9 cellular contexts compared by ENCODE assay signal in the genomic region with DNA sequence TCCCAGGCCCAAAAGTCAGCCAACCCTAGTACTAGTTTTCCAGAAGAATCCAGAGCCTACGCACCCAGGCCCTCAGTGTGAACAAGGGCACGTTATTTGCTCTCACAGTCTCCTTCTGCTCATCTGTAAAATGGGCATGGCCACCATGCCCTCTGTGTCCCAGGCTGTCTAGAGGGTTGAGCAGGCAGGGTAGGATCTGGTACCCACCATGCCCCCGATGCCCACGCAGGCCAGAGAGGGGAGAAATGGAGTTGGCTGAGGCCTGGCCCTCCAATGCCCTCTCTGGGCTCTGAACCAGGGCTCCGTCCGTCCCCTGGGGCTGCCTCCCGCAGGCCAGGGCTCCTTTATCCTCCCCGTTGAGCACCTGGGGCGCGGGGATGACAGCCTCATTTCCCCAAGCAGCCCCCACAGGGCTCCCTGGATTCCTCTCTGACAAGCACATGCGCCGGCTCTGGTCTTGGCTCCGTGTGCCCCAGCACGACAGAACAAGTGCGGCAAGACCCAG. TPM values are rescaled to one million over a fixed set of nuclear protein-coding genes. Genes with fewer than 3 reads are reported as not detected.
DNase-seq lines count a peak whose midpoint lies in the region; ATAC-seq and TF ChIP-seq lines count a peak whose summit lies in the region.
"Had no signal": no experiment of that assay in that cellular context is flagged by ENCODE, and none has a peak within 500 bp of the region (broad histone marks: within the 10 kb centered on the region; RNA-seq: fewer than 3 reads in every experiment).

No MANE protein-coding gene starts in this region.

- peaks cover 27 to 58% (median 43%) of the 10 kb centered on the region in 10 experiments for H3K4me1 ChIP-seq in BLaER1 treated with 17β-estradiol and CSF1 and Interleukin-3, amounts not matched to agents 10 nM and 100 nM
- peaks cover 34 to 57% (median 54%) of the 10 kb centered on the region in 4 donors for H3K4me1 ChIP-seq in esophagus muscularis mucosa

- no peak for TF ChIP-seq POLR2A in esophagus muscularis mucosa (IDR thresholded peaks at IDR 0.05; ENCODE audit: low read depth)

- peak overlapping the region; percentile 41 to 86 (median 81); a peak in 20 of 22 replicates for H3K9ac ChIP-seq in BLaER1 treated with 17β-estradiol and CSF1 and Interleukin-3, amounts not matched to agents 10 nM and 100 nM

- TF ChIP-seq EP300 in esophagus muscularis mucosa (IDR thresholded peaks at IDR 0.05), result no peak

- DNase-seq in SK-MEL-5 (ENCODE audit: low read depth, low spot score), result peak; percentile 67
- DNase-seq in esophagus muscularis mucosa (ENCODE audit: extremely low spot score), result no peak
- no peak for DNase-seq in progenitor cell of endocrine pancreas (ENCODE audit: low spot score, unreplicated experiment)
- no peak for DNase-seq in COLO668 (lab: John Stamatoyannopoulos, UW; ENCODE audit: unreplicated experiment)
- no peak for DNase-seq in middle frontal gyrus (ENCODE audit: extremely low spot score, low spot score)
- no peak for DNase-seq in effector CD8-positive, alpha-beta T cell (lab: John Stamatoyannopoulos, UW)

- intact Hi-C loops in esophagus muscularis mucosa (cut with DNase I), result no loop called here

- peak overlapping the region; percentile 58 for H3K4me3 Mint-ChIP-seq in progenitor cell of endocrine pancreas (ENCODE audit: low read depth)

- H3K36me3 ChIP-seq in BLaER1 treated with 17β-estradiol and CSF1 and Interleukin-3, amounts not matched to agents 10 nM and 100 nM, result no peaks in the 10 kb centered on the region
- no peaks in the 10 kb centered on the region for H3K36me3 ChIP-seq in esophagus muscularis mucosa

- H3K36me3 Mint-ChIP-seq in progenitor cell of endocrine pancreas (ENCODE audit: insufficient read depth), result no peaks in the 10 kb centered on the region

- peak overlapping the region in 5 of 11 experiments; percentile 68 to 79 (median 72); a peak in 4 of 22 replicates for H3K27ac ChIP-seq in BLaER1 treated with 17β-estradiol and CSF1 and Interleukin-3, amounts not matched to agents 10 nM and 100 nM
- peak overlapping the region; percentile 96 to 100 (median 99) for H3K27ac ChIP-seq in esophagus muscularis mucosa (replicated peaks in 1 of 4)
- H3K27ac ChIP-seq: HL-60 had no signal

- no peaks in the 10 kb centered on the region for H3K9me3 Mint-ChIP-seq in progenitor cell of endocrine pancreas (ENCODE audit: low read depth)

- H3K27ac Mint-ChIP-seq in progenitor cell of endocrine pancreas, result no peak overlapping the region

- peak overlapping the region; percentile 66 to 83 (median 73) for H3K4me3 ChIP-seq in BLaER1 treated with 17β-estradiol and CSF1 and Interleukin-3, amounts not matched to agents 10 nM and 100 nM
- H3K4me3 ChIP-seq in esophagus muscularis mucosa, result peak overlapping the region; percentile 82 to 91 (median 86)

- in situ Hi-C loops in SK-MEL-5 (cut with HindIII; ENCODE audit: low pct_unique_long_range_greater_than_20kb, low sequenced_read_pairs), result no loop called here

- H3K9me3 ChIP-seq in BLaER1 treated with 17β-estradiol and CSF1 and Interleukin-3, amounts not matched to agents 10 nM and 100 nM (replicated peaks in 1 of 11), result no peaks in the 10 kb centered on the region
- no peaks in the 10 kb centered on the region for H3K9me3 ChIP-seq in esophagus muscularis mucosa

- peaks cover 0 to 69% (median 52%) of the 10 kb centered on the region in 11 experiments; a peak in 20 of 22 replicates for H4K20me1 ChIP-seq in BLaER1 treated with 17β-estradiol and CSF1 and Interleukin-3, amounts not matched to agents 10 nM and 100 nM

- 60% methylated on average over 4 of the region's 15 CpGs for WGBS in esophagus muscularis mucosa

- H3K4me1 Mint-ChIP-seq in progenitor cell of endocrine pancreas (ENCODE audit: low read depth), result peaks cover 19% of the 10 kb centered on the region

- ATAC-seq in HG03565 (IDR thresholded peaks at IDR 0.05; ENCODE audit: unreplicated experiment), result no peak

- peaks cover 11% of the 10 kb centered on the region for H3K27me3 Mint-ChIP-seq in progenitor cell of endocrine pancreas

- TF ChIP-seq CTCF in esophagus muscularis mucosa (IDR thresholded peaks at IDR 0.05), result peak in 1 of 3 experiments; percentile 8
- no peak for TF ChIP-seq CTCF in progenitor cell of endocrine pancreas (IDR thresholded peaks at IDR 0.05; ENCODE audit: unreplicated experiment)

- peak overlapping the region; percentile 94 to 100 (median 99) for H3K4me2 ChIP-seq in BLaER1 treated with 17β-estradiol and CSF1 and Interleukin-3, amounts not matched to agents 10 nM and 100 nM

- H3K27me3 ChIP-seq in BLaER1 treated with 17β-estradiol and CSF1 and Interleukin-3, amounts not matched to agents 10 nM and 100 nM, result peaks cover 71 to 88% (median 82%) of the 10 kb centered on the region in 11 experiments
- no peaks in the 10 kb centered on the region for H3K27me3 ChIP-seq in esophagus muscularis mucosa

RNA-seq across cellular contexts. Expression of gene BAHCC1, which starts 9.1 kb away (rescaled TPM):
- 15.4 and 19.1 TPM in 2 replicates for total RNA-seq in SK-MEL-5 (2014; rRNA removed; shearing (Covaris generic))
- 64.9 and 83.0 TPM in 2 replicates for polyA plus RNA-seq in SK-MEL-5 (2015; cell fraction: cytosol; rRNA removed)
- 202 and 203 TPM in 2 replicates for polyA plus RNA-seq in SK-MEL-5 (2015; cell fraction: nucleus; rRNA removed)
- total RNA-seq in esophagus muscularis mucosa, result 10 to 100 TPM; 15.9 to 38.1 (median 21.1) TPM
- total RNA-seq in progenitor cell of endocrine pancreas, result 36.9 and 40.5 TPM in 2 replicates
